28 cellular contexts compared by ENCODE assay signal in genomic region chrX:68060506-68061205, GRCh38.
DNase-seq lines count a peak whose midpoint lies in the region; ATAC-seq, FAIRE-seq and TF ChIP-seq lines count a peak whose summit lies in the region.
"Had no signal": no experiment of that assay in that cellular context is flagged by ENCODE, and none has a peak within 500 bp of the region (broad histone marks: within the 10 kb centered on the region; RNA-seq: fewer than 3 reads in every experiment).

No MANE protein-coding gene starts in this region.

- in situ Hi-C loops in HAP-1 (cut with MboI; ENCODE audit: low sequenced_read_pairs), result no loop called here

- no peak overlapping the region for H2BK20ac ChIP-seq in H1 (ENCODE audit: low read length)

- H3K4me1 Mint-ChIP-seq in osteocyte (ENCODE audit: unreplicated experiment) (peaks cover 5% of the 10 kb centered on the region), natural killer cell (no peaks in the 10 kb centered on the region)
- H3K4me1 Mint-ChIP-seq: B cell had no signal

- H3K27me3 Mint-ChIP-seq in osteocyte (ENCODE audit: unreplicated experiment), result no peaks in the 10 kb centered on the region
- no peaks in the 10 kb centered on the region for H3K27me3 Mint-ChIP-seq in natural killer cell (ENCODE audit: low read depth in 2 of 2)
- H3K27me3 Mint-ChIP-seq: B cell, progenitor cell of endocrine pancreas had no signal

- H2BK120ac ChIP-seq in H1 (replicated peaks; ENCODE audit: low read depth, low read length), result no peak overlapping the region

- H3K79me2 ChIP-seq in H1 (ENCODE audit: control insufficient read depth in 1 of 2, insufficient read depth in 2 of 2, low read length in 2 of 2), result no peaks in the 10 kb centered on the region

- H3K36me3 ChIP-seq in HAP-1 (replicated peaks) (no peaks in the 10 kb centered on the region), SJCRH30 (no peaks in the 10 kb centered on the region), H1 (ENCODE audit: control insufficient read depth in 2 of 4, insufficient read depth in 4 of 4, low read length in 3 of 4) (no peaks in the 10 kb centered on the region), psoas muscle (ENCODE audit: insufficient read depth in 1 of 2, low read depth in 1 of 2) (no peaks in the 10 kb centered on the region)
- H3K36me3 ChIP-seq: ascending aorta had no signal

- H2BK15ac ChIP-seq in H1 (ENCODE audit: low read length), result no peak overlapping the region

- no peak overlapping the region for H3K4me3 Mint-ChIP-seq in osteocyte (ENCODE audit: unreplicated experiment)
- H3K4me3 Mint-ChIP-seq in natural killer cell, result no peak overlapping the region
- H3K4me3 Mint-ChIP-seq: B cell; natural killer cell treated with Interleukin-12 subunit alpha and Interleukin-12 subunit beta and Interleukin-15 and Interleukin-18, amount 100 ng/mL, for 72 hours had no signal

- no peak for TF ChIP-seq RAD21 in H1 (IDR thresholded peaks at IDR 0.05 in 1 of 2, conservative IDR thresholded peaks at IDR 0.05 in 1 of 2; ENCODE audit: low read depth in 2 of 2, low read length in 2 of 2)

- H2BK12ac ChIP-seq in H1 (ENCODE audit: low read depth, low read length), result no peak overlapping the region

- no peak for TF ChIP-seq EP300 in H1 (IDR thresholded peaks at IDR 0.05; ENCODE audit: borderline replicate concordance in 1 of 2, low read depth in 2 of 2, low read length in 2 of 2)

- H3K14ac ChIP-seq in H1 (ENCODE audit: insufficient read length), result no peak overlapping the region

- ATAC-seq in natural killer cell (no peak), psoas muscle (no peak)

- DNase-seq in HAP-1 (ENCODE audit: low spot score in 2 of 2) (peak; percentile 32 to 45), SJCRH30 (peak; percentile 21 to 32), H1 (ENCODE audit: low read depth in 1 of 2, low spot score in 2 of 2) (no peak), osteocyte (ENCODE audit: extremely low spot score, unreplicated experiment) (no peak), natural killer cell (no peak), HEK293T (ENCODE audit: extremely low spot score) (no peak), NCI-H146 (lab: John Stamatoyannopoulos, UW) (no peak), psoas muscle (no peak)
- DNase-seq: activated CD8-positive, alpha-beta memory T cell treated with anti-CD3 and anti-CD28 coated beads, Interleukin-2, amount 50 U/mL, for 48 hours; activated gamma-delta T cell treated with Interleukin-2 at 50 U/mL for 16 hours; COR-L47; hypothalamus; kidney; mesenchymal stem cell; NCI-H1417 treated with DMSO at 0.1 percent for 48 hours; NCI-H2171 treated with DMSO at 0.1 percent for 48 hours; small intestine; stimulated activated CD4-positive, alpha-beta T cell treated with anti-CD3 and anti-CD28 coated beads, Interleukin-4, amount 100 ng/mL, for 1 hour; stomach; upper lobe of left lung had no signal

- H3K4me2 ChIP-seq in H1 (ENCODE audit: insufficient read depth in 1 of 2, low read depth in 2 of 2, low read length in 2 of 2), result peak overlapping the region in 1 of 2 experiments; percentile 37; a peak in 1 of 4 replicates

- no peak for TF ChIP-seq POLR2A in H1 (IDR thresholded peaks at IDR 0.05; ENCODE audit: control extremely low read depth in 1 of 2, low read depth in 2 of 2, low read length in 2 of 2)

- no peak overlapping the region; the same call in 1 of the 2 replicates for H2BK5ac ChIP-seq in H1 (ENCODE audit: low read depth, low read length)

- H3K4me1 ChIP-seq in HAP-1 (peaks cover 8% of the 10 kb centered on the region), SJCRH30 (peaks cover 7% of the 10 kb centered on the region; the same call in 1 of the 2 replicates), H1 (replicated peaks in 1 of 4; ENCODE audit: control insufficient read depth in 3 of 4, insufficient read depth in 4 of 4, low read length in 3 of 4) (peaks cover 0 to 8% (median 2%) of the 10 kb centered on the region in 4 experiments; a peak in 2 of 7 replicates), psoas muscle (no peaks in the 10 kb centered on the region)
- H3K4me1 ChIP-seq: ascending aorta, stomach, upper lobe of left lung had no signal

- H3K27ac ChIP-seq in SJCRH30 (peak overlapping the region; percentile 25; the same call in 1 of the 2 replicates), H1 (ENCODE audit: low read depth, low read length) (no peak overlapping the region), psoas muscle (no peak overlapping the region)
- H3K27ac ChIP-seq: stomach, upper lobe of left lung had no signal

- no peaks in the 10 kb centered on the region for H3K79me1 ChIP-seq in H1 (ENCODE audit: low read depth, low read length)

- 85% methylated on average over 2 of the region's 2 CpGs; no CpG with 5 or more reads in 1 of the 2 experiments for WGBS in H1 (ENCODE audit: extremely low coverage in 1 of 2, insufficient coverage in 1 of 2, insufficient read length in 1 of 2, insufficient replicate concordance in 2 of 2, low coverage in 1 of 2, low lambda C conversion rate in 2 of 2, missing lambda C conversion rate in 1 of 2), 2 experiments
- 33 to 41% (median 35%) methylated on average over 2 of the region's 2 CpGs for WGBS in psoas muscle, 3 donors

- H3K23ac ChIP-seq in H1 (ENCODE audit: insufficient read length), result no peak overlapping the region

- POLR2A ChIA-PET in H1 (lab: Charles Lee; ENCODE audit: partially characterized antibody) (interaction anchor here (0.6 to 1.2 kb wide), 2 partner anchors 14 to 1329 kb away, joined by 3 read pairs; no protein-coding TSS in a partner anchor), HEK293T (lab: Yijun Ruan, JAX) (no interaction called here)

- FAIRE-seq in H1 (lab: Jason Lieb, UNC), result no peak
- FAIRE-seq: colon, endometrium, HTR-8/SVneo, kidney, small intestine, TTC549 had no signal

- no peaks in the 10 kb centered on the region for H3K9me3 ChIP-seq in HAP-1
- no peaks in the 10 kb centered on the region for H3K9me3 ChIP-seq in SJCRH30 (replicated peaks)
- no peaks in the 10 kb centered on the region for H3K9me3 ChIP-seq in H1 (ENCODE audit: insufficient read depth in 2 of 2, low read depth in 1 of 2, low read length in 1 of 2)
- no peaks in the 10 kb centered on the region for H3K9me3 ChIP-seq in psoas muscle
- H3K9me3 ChIP-seq: ascending aorta, stomach, upper lobe of left lung had no signal

- H2AFZ ChIP-seq in H1 (ENCODE audit: low read length), result no peak overlapping the region

- H4K5ac ChIP-seq in H1 (ENCODE audit: insufficient read length, low read depth, low read length), result no peak overlapping the region

- CTCF ChIA-PET in H1 (lab: Charles Lee; ENCODE audit: partially characterized antibody), result interaction anchor here (0.7 kb wide), 1 partner anchor 14 kb away, joined by 4 read pairs; no protein-coding TSS in a partner anchor
- CTCF ChIA-PET in HEK293T (lab: Yijun Ruan, JAX), result no interaction called here

- H3K4ac ChIP-seq in H1 (replicated peaks; ENCODE audit: insufficient read length, low read depth, low read length), result no peak overlapping the region

- TF ChIP-seq CTCF in H1 (IDR thresholded peaks at IDR 0.05; ENCODE audit: control extremely low read depth in 1 of 3, insufficient read depth in 1 of 3, low read depth in 1 of 3, low read length in 3 of 3) (no peak), osteocyte (IDR thresholded peaks at IDR 0.05) (no peak), natural killer cell (IDR thresholded peaks at IDR 0.05) (no peak), psoas muscle (IDR thresholded peaks at IDR 0.05) (no peak)

- H3K27ac Mint-ChIP-seq in osteocyte (ENCODE audit: unreplicated experiment), result peak overlapping the region; percentile 28
- H3K27ac Mint-ChIP-seq in natural killer cell, result no peak overlapping the region
- H3K27ac Mint-ChIP-seq: B cell; natural killer cell treated with Interleukin-12 subunit alpha and Interleukin-12 subunit beta and Interleukin-15 and Interleukin-18, amount 100 ng/mL, for 72 hours; progenitor cell of endocrine pancreas had no signal

- intact Hi-C loops in natural killer cell (cut with micrococcal nuclease) (no loop called here), psoas muscle (cut with DNase I) (no loop called here)

- H3K23me2 ChIP-seq in H1 (ENCODE audit: low read depth, low read length), result no peaks in the 10 kb centered on the region

- H3K4me3 ChIP-seq in HAP-1 (no peak overlapping the region), SJCRH30 (no peak overlapping the region), H1 (ENCODE audit: extremely low read depth in 1 of 4, insufficient read depth in 2 of 4, low read depth in 3 of 4, low read length in 4 of 4) (no peak overlapping the region), psoas muscle (no peak overlapping the region)
- H3K4me3 ChIP-seq: ascending aorta, stomach, upper lobe of left lung had no signal

- H3K9me3 Mint-ChIP-seq in osteocyte (ENCODE audit: unreplicated experiment) (peaks cover 8% of the 10 kb centered on the region), natural killer cell (no peaks in the 10 kb centered on the region)
- H3K9me3 Mint-ChIP-seq: natural killer cell treated with Interleukin-12 subunit alpha and Interleukin-12 subunit beta and Interleukin-15 and Interleukin-18, amount 100 ng/mL, for 72 hours had no signal

- no peak overlapping the region for H3K56ac ChIP-seq in H1 (replicated peaks; ENCODE audit: insufficient read length, low read depth, low read length)

- no peak overlapping the region for H4K91ac ChIP-seq in H1 (replicated peaks; ENCODE audit: insufficient read length, low read length)

- no peak overlapping the region; the same call in 1 of the 2 replicates for H3K18ac ChIP-seq in H1 (ENCODE audit: extremely low read depth, low read length)

- no peaks in the 10 kb centered on the region for H3K27me3 ChIP-seq in HAP-1 (ENCODE audit: low read depth)
- no peaks in the 10 kb centered on the region for H3K27me3 ChIP-seq in SJCRH30
- H3K27me3 ChIP-seq in H1 (replicated peaks in 1 of 4; ENCODE audit: control insufficient read depth in 3 of 4, extremely low read depth in 1 of 4, insufficient read depth in 3 of 4, low read length in 3 of 4), result no peaks in the 10 kb centered on the region
- H3K27me3 ChIP-seq in psoas muscle (ENCODE audit: insufficient read depth in 3 of 3, low read length in 2 of 3), result no peaks in the 10 kb centered on the region
- H3K27me3 ChIP-seq: ascending aorta, stomach, upper lobe of left lung had no signal

- no peaks in the 10 kb centered on the region for H4K20me1 ChIP-seq in H1 (replicated peaks in 1 of 2; ENCODE audit: control insufficient read depth in 1 of 2, insufficient read depth in 2 of 2, low read length in 2 of 2)

- H3K36me3 Mint-ChIP-seq in osteocyte (ENCODE audit: unreplicated experiment), result no peaks in the 10 kb centered on the region
- H3K36me3 Mint-ChIP-seq in natural killer cell, result no peaks in the 10 kb centered on the region
- H3K36me3 Mint-ChIP-seq: natural killer cell treated with Interleukin-12 subunit alpha and Interleukin-12 subunit beta and Interleukin-15 and Interleukin-18, amount 100 ng/mL, for 72 hours had no signal

- no peak overlapping the region for H3K9ac ChIP-seq in H1 (replicated peaks in 1 of 4; ENCODE audit: extremely low read depth in 1 of 4, low read depth in 3 of 4, low read length in 3 of 4)

- no peak overlapping the region for H4K8ac ChIP-seq in H1 (ENCODE audit: extremely low read depth, insufficient read depth, low read length)

- no peak overlapping the region for H2AK5ac ChIP-seq in H1 (ENCODE audit: low read depth, low read length)

TF ChIP-seq in H1, 55 proteins besides CTCF, POLR2A, EP300 and RAD21 (continues in another document):
- no peak for TF ChIP-seq KDM4A (IDR thresholded peaks at IDR 0.05; ENCODE audit: low read depth, low read length, severe bottlenecking)

Comparison
In these comparisons a context has a peak if more than half of its experiments do, and no peak if none do; other contexts are left out.
1. DNase-seq: peak in HAP-1 (2 of 2) and SJCRH30 (2 of 2); none in H1 (0 of 2), osteocyte (single experiment), natural killer cell (single experiment), HEK293T (single experiment), NCI-H146 (single experiment) and psoas muscle (0 of 2).